In genomic region chr18:12701161-12701560, GRCh38 we compare ENCODE assay signal across 9 cellular contexts. TPM values are rescaled to one million over a fixed set of nuclear protein-coding genes. Genes with fewer than 3 reads are reported as not detected.
A peak's percentile ranks its signal among the peaks of the same experiment; 100 is the strongest.
DNase-seq lines count a peak whose midpoint lies in the region; ATAC-seq and TF ChIP-seq lines count a peak whose summit lies in the region.
"Had no signal": no experiment of that assay in that cellular context is flagged by ENCODE, and none has a peak within 500 bp of the region (broad histone marks: within the 10 kb centered on the region; RNA-seq: fewer than 3 reads in every experiment).

No MANE protein-coding gene starts in this region.

- peak overlapping the region; percentile 44 for H3K27ac Mint-ChIP-seq in activated CD4-positive, alpha-beta memory T cell treated with anti-CD3 and anti-CD28 coated beads for 36 hours
- H3K27ac Mint-ChIP-seq in stimulated activated naive CD8-positive, alpha-beta T cell treated with anti-CD3 and anti-CD28 coated beads, Interleukin-15, amount 100 ng/mL, for 72 hours = peak overlapping the region in 1 of 2 donors; percentile 100

- peak; percentile 12 to 37 for ATAC-seq in activated CD4-positive, CD25-positive, alpha-beta regulatory T cell treated with anti-CD3 and anti-CD28 coated beads, Interleukin-2, amount 50 U/mL, for 24 hours
- no peak for ATAC-seq in stimulated activated naive CD8-positive, alpha-beta T cell treated with anti-CD3 and anti-CD28 coated beads, Interleukin-15, amount 100 ng/mL, for 72 hours

- H3K27me3 ChIP-seq in hepatocyte = no peaks in the 10 kb centered on the region

- no peaks in the 10 kb centered on the region for H3K9me2 ChIP-seq in hepatocyte (replicated peaks; ENCODE audit: insufficient read depth)

- H3K9me3 Mint-ChIP-seq in activated CD4-positive, alpha-beta memory T cell treated with anti-CD3 and anti-CD28 coated beads for 36 hours = no peaks in the 10 kb centered on the region
- H3K9me3 Mint-ChIP-seq in stimulated activated naive CD8-positive, alpha-beta T cell treated with anti-CD3 and anti-CD28 coated beads, Interleukin-15, amount 100 ng/mL, for 72 hours = no peaks in the 10 kb centered on the region

- H3K4me3 ChIP-seq in hepatocyte = peak overlapping the region; percentile 93

- H3K27ac ChIP-seq in hepatocyte = peak overlapping the region; percentile 99

- H3K4me3 Mint-ChIP-seq in activated CD4-positive, alpha-beta memory T cell treated with anti-CD3 and anti-CD28 coated beads for 36 hours = peak overlapping the region; percentile 96
- peak overlapping the region; percentile 97 to 100 for H3K4me3 Mint-ChIP-seq in stimulated activated naive CD8-positive, alpha-beta T cell treated with anti-CD3 and anti-CD28 coated beads, Interleukin-15, amount 100 ng/mL, for 72 hours

- POLR2A ChIA-PET in activated CD4-positive, alpha-beta memory T cell treated with anti-CD3 and anti-CD28 coated beads for 36 hours (lab: Charles Lee) = interaction anchor here (1.1 to 3.3 kb wide), 4 partner anchors 10 to 325 kb away, joined by 3 to 22 read pairs (median 9); partner anchors contain the start of genes AFG3L2 and PTPN2

- CTCF ChIA-PET in activated CD4-positive, alpha-beta memory T cell treated with anti-CD3 and anti-CD28 coated beads for 36 hours (lab: Charles Lee) = interaction anchor here (1.0 to 1.7 kb wide), 3 partner anchors 22 to 233 kb away, joined by 3 read pairs; no protein-coding TSS in a partner anchor

- H4K20me1 ChIP-seq in hepatocyte (ENCODE audit: insufficient read depth, poor library complexity, severe bottlenecking) = peaks cover 5% of the 10 kb centered on the region

- peaks cover 35% of the 10 kb centered on the region for H3K4me1 Mint-ChIP-seq in activated CD4-positive, alpha-beta memory T cell treated with anti-CD3 and anti-CD28 coated beads for 36 hours (ENCODE audit: low read depth)
- peaks cover 46% of the 10 kb centered on the region for H3K4me1 Mint-ChIP-seq in stimulated activated naive CD8-positive, alpha-beta T cell treated with anti-CD3 and anti-CD28 coated beads, Interleukin-15, amount 100 ng/mL, for 72 hours

- peaks cover 54% of the 10 kb centered on the region for H3K79me2 ChIP-seq in hepatocyte

- peak overlapping the region; percentile 97 for H2AFZ ChIP-seq in hepatocyte

- no peaks in the 10 kb centered on the region for H3K36me3 ChIP-seq in hepatocyte (replicated peaks; ENCODE audit: insufficient read depth, low read depth)

- TF ChIP-seq CTCF in hepatocyte (IDR thresholded peaks at IDR 0.05; ENCODE audit: poor library complexity) = no peak

- H3K27me3 Mint-ChIP-seq in activated CD4-positive, alpha-beta memory T cell treated with anti-CD3 and anti-CD28 coated beads for 36 hours = no peaks in the 10 kb centered on the region
- no peaks in the 10 kb centered on the region for H3K27me3 Mint-ChIP-seq in stimulated activated naive CD8-positive, alpha-beta T cell treated with anti-CD3 and anti-CD28 coated beads, Interleukin-15, amount 100 ng/mL, for 72 hours

- H3K4me2 ChIP-seq in hepatocyte = peak overlapping the region; percentile 81

- 80% methylated on average over 3 of the region's 3 CpGs for WGBS in hepatocyte (ENCODE audit: low lambda C conversion rate, missing lambda C conversion rate)

- peaks cover 15% of the 10 kb centered on the region for H3K4me1 ChIP-seq in hepatocyte (ENCODE audit: insufficient read depth)

- intact Hi-C loops in activated CD4-positive, alpha-beta memory T cell treated with anti-CD3 and anti-CD28 coated beads for 36 hours (cut with micrococcal nuclease) = loop anchor here (5.0 kb wide), 1 partner anchor 1026 kb away; the partner anchor contains the start of genes FAM210A and RNMT

- H3K36me3 Mint-ChIP-seq in activated CD4-positive, alpha-beta memory T cell treated with anti-CD3 and anti-CD28 coated beads for 36 hours = peaks cover 18% of the 10 kb centered on the region

- DNase-seq in activated CD4-positive, CD25-positive, alpha-beta regulatory T cell (lab: John Stamatoyannopoulos, UW) = no peak
- no peak for DNase-seq in activated CD4-positive, alpha-beta memory T cell treated with anti-CD3 and anti-CD28 coated beads for 36 hours
- DNase-seq in hepatocyte (ENCODE audit: low spot score) (no peak), T-helper 9 cell (no peak), UCSD-AML1 (lab: John Stamatoyannopoulos, UW; ENCODE audit: unreplicated experiment) (no peak)
- DNase-seq in stimulated activated naive CD8-positive, alpha-beta T cell treated with anti-CD3 and anti-CD28 coated beads, Interleukin-15, amount 100 ng/mL, for 72 hours = no peak
- DNase-seq in stimulated activated CD8-positive, alpha-beta memory T cell treated with anti-CD3 and anti-CD28 coated beads, Interleukin-4, amount 100 ng/mL, for 48 hours = no peak
- DNase-seq: NCI-H2227 treated with DMSO at 0.1 percent for 48 hours had no signal

- no peaks in the 10 kb centered on the region for H3K9me3 ChIP-seq in hepatocyte (ENCODE audit: low read depth)

RNA-seq across cellular contexts. Expression of gene CEP76, which starts 1.4 kb away (rescaled TPM):
- 10 to 100 TPM; 14.4 to 15.0 TPM for total RNA-seq in activated CD4-positive, alpha-beta memory T cell treated with anti-CD3 and anti-CD28 coated beads for 36 hours
- total RNA-seq in hepatocyte = 10.0 and 11.9 TPM in 2 replicates
- polyA plus RNA-seq in hepatocyte = 2.0 and 4.7 TPM in 2 replicates

RNA-seq across cellular contexts. Expression of gene PSMG2, which starts 1.7 kb away (rescaled TPM):
- total RNA-seq in activated CD4-positive, alpha-beta memory T cell treated with anti-CD3 and anti-CD28 coated beads for 36 hours = 100 to 1,000 TPM; 112 to 119 TPM
- 76.2 and 92.0 TPM in 2 replicates for total RNA-seq in hepatocyte
- 76.2 and 79.4 TPM in 2 replicates for polyA plus RNA-seq in hepatocyte

RNA-seq across cellular contexts. Expression of gene SPIRE1, which starts 43.3 kb away (rescaled TPM):
- 1 to 10 TPM; 5.1 to 7.2 TPM for total RNA-seq in activated CD4-positive, alpha-beta memory T cell treated with anti-CD3 and anti-CD28 coated beads for 36 hours
- total RNA-seq in hepatocyte = 18.9 and 21.0 TPM in 2 replicates
- polyA plus RNA-seq in hepatocyte = 11.1 and 13.1 TPM in 2 replicates
